1 cellular context compared by ENCODE assay signal in genomic region chr12:65937181-65937641, GRCh38.
TF ChIP-seq lines count a peak whose summit lies in the region.

No MANE protein-coding gene starts in this region.

TF ChIP-seq in HepG2, 621 proteins besides CTCF, POLR2A, EP300 and RAD21 (continued from another document and continues in another):
- TF ChIP-seq PLSCR1 (CRISPR knock-in tag; IDR thresholded peaks at IDR 0.05; ENCODE audit: borderline replicate concordance) (no peak), NR1H2 (CRISPR knock-in tag; IDR thresholded peaks at IDR 0.05; ENCODE audit: borderline replicate concordance, low read depth) (no peak), ZNF605 (CRISPR knock-in tag; IDR thresholded peaks at IDR 0.05) (no peak), ZFP1 (CRISPR knock-in tag; IDR thresholded peaks at IDR 0.05) (no peak), ZBTB1 (CRISPR knock-in tag; IDR thresholded peaks at IDR 0.05; ENCODE audit: borderline replicate concordance) (no peak), RARG (CRISPR knock-in tag; IDR thresholded peaks at IDR 0.05; ENCODE audit: low read depth) (no peak), ZNF329 (CRISPR knock-in tag; IDR thresholded peaks at IDR 0.05; ENCODE audit: low read depth) (no peak), ZNF547 (CRISPR knock-in tag; IDR thresholded peaks at IDR 0.05) (0 out of 2 replicates have a peak, but pooled peaks have one; percentile 56), ZNF501 (CRISPR knock-in tag; IDR thresholded peaks at IDR 0.05) (no peak), ZNF460 (CRISPR knock-in tag; IDR thresholded peaks at IDR 0.05; ENCODE audit: borderline replicate concordance) (no peak), ZNF136 (CRISPR knock-in tag; IDR thresholded peaks at IDR 0.05; ENCODE audit: low read depth) (no peak), ZNF3 (CRISPR knock-in tag; IDR thresholded peaks at IDR 0.05) (no peak), PRPF4 (IDR thresholded peaks at IDR 0.05; ENCODE audit: low read depth, low read length, poor library complexity, severe bottlenecking) (no peak), NKX3-1 (CRISPR knock-in tag; IDR thresholded peaks at IDR 0.05) (no peak), FLYWCH1 (CRISPR knock-in tag; IDR thresholded peaks at IDR 0.05) (no peak), KDM5B (CRISPR knock-in tag; IDR thresholded peaks at IDR 0.05; ENCODE audit: borderline replicate concordance) (no peak), ZNF512 (CRISPR knock-in tag; IDR thresholded peaks at IDR 0.05) (no peak), NONO (IDR thresholded peaks at IDR 0.05) (no peak), NONO (CRISPR knock-in tag; conservative IDR thresholded peaks at IDR 0.05) (no peak), ZNF367 (CRISPR knock-in tag; IDR thresholded peaks at IDR 0.05; ENCODE audit: borderline replicate concordance) (no peak), TOE1 (CRISPR knock-in tag; IDR thresholded peaks at IDR 0.05) (no peak), ZSCAN30 (CRISPR knock-in tag; IDR thresholded peaks at IDR 0.05) (peak; percentile 24; the same call in 1 of the 2 replicates), E2F1 (CRISPR knock-in tag; IDR thresholded peaks at IDR 0.05) (no peak), ZNF724P (CRISPR knock-in tag; IDR thresholded peaks at IDR 0.05; ENCODE audit: borderline replicate concordance) (no peak), SIX4 (CRISPR knock-in tag; IDR thresholded peaks at IDR 0.05) (no peak), CSRNP1 (CRISPR knock-in tag; IDR thresholded peaks at IDR 0.05) (no peak), CCDC6 (CRISPR knock-in tag; IDR thresholded peaks at IDR 0.05) (no peak), TCF7L2 (IDR thresholded peaks at IDR 0.05; ENCODE audit: low read depth, low read length) (no peak), ATF1 (CRISPR knock-in tag; IDR thresholded peaks at IDR 0.05) (no peak), ONECUT2 (CRISPR knock-in tag; IDR thresholded peaks at IDR 0.05) (no peak), HNF4A (CRISPR knock-in tag; IDR thresholded peaks at IDR 0.05) (no peak; the same call in 1 of the 2 replicates), ZNF710 (CRISPR knock-in tag; IDR thresholded peaks at IDR 0.05; ENCODE audit: borderline replicate concordance) (no peak), POLR2AphosphoS2 (IDR thresholded peaks at IDR 0.05; ENCODE audit: low read depth, low read length) (no peak), ATF7-NPFF (CRISPR knock-in tag; IDR thresholded peaks at IDR 0.05; ENCODE audit: low read depth) (no peak), ZSCAN5A (CRISPR knock-in tag; IDR thresholded peaks at IDR 0.05; ENCODE audit: borderline replicate concordance) (no peak), ZEB1 (IDR thresholded peaks at IDR 0.05; ENCODE audit: insufficient replicate concordance, low read depth) (peak; percentile 43), MYPOP (CRISPR knock-in tag; IDR thresholded peaks at IDR 0.05) (no peak), NFIC (IDR thresholded peaks at IDR 0.05; ENCODE audit: low read length) (peak; percentile 88), ETV5 (CRISPR knock-in tag; IDR thresholded peaks at IDR 0.05; ENCODE audit: borderline replicate concordance) (peak; percentile 91), CREM (IDR thresholded peaks at IDR 0.05) (peak; percentile 64), CREM (CRISPR knock-in tag; IDR thresholded peaks at IDR 0.05) (no peak), ZNF256 (CRISPR knock-in tag; conservative IDR thresholded peaks at IDR 0.05) (no peak), SOX6 (IDR thresholded peaks at IDR 0.05) (no peak), SOX6 (CRISPR knock-in tag; IDR thresholded peaks at IDR 0.05) (peak; percentile 72), DR1 (CRISPR knock-in tag; IDR thresholded peaks at IDR 0.05) (no peak), ZNF280D (CRISPR knock-in tag; IDR thresholded peaks at IDR 0.05) (no peak), TBX2 (CRISPR knock-in tag; IDR thresholded peaks at IDR 0.05; ENCODE audit: borderline replicate concordance) (peak; percentile 20; the same call in 1 of the 2 replicates), GZF1 (CRISPR knock-in tag; IDR thresholded peaks at IDR 0.05) (no peak), TMF1 (CRISPR knock-in tag; IDR thresholded peaks at IDR 0.05; ENCODE audit: low read depth) (no peak), SRSF1 (optimal IDR thresholded peaks at IDR 0.05; ENCODE audit: low read depth, low read length) (no peak), ZNF556 (CRISPR knock-in tag; IDR thresholded peaks at IDR 0.05; ENCODE audit: borderline replicate concordance) (peak; percentile 47; the same call in 1 of the 2 replicates), GRHL1 (CRISPR knock-in tag; conservative IDR thresholded peaks at IDR 0.05) (no peak), ZNF34 (CRISPR knock-in tag; IDR thresholded peaks at IDR 0.05; ENCODE audit: borderline replicate concordance) (no peak), ELF1 (CRISPR knock-in tag; IDR thresholded peaks at IDR 0.05) (peak; percentile 58), GABPB1 (CRISPR knock-in tag; IDR thresholded peaks at IDR 0.05) (peak; percentile 18; the same call in 1 of the 2 replicates), SMARCC2 (IDR thresholded peaks at IDR 0.05) (no peak)
